In the genomic region with DNA sequence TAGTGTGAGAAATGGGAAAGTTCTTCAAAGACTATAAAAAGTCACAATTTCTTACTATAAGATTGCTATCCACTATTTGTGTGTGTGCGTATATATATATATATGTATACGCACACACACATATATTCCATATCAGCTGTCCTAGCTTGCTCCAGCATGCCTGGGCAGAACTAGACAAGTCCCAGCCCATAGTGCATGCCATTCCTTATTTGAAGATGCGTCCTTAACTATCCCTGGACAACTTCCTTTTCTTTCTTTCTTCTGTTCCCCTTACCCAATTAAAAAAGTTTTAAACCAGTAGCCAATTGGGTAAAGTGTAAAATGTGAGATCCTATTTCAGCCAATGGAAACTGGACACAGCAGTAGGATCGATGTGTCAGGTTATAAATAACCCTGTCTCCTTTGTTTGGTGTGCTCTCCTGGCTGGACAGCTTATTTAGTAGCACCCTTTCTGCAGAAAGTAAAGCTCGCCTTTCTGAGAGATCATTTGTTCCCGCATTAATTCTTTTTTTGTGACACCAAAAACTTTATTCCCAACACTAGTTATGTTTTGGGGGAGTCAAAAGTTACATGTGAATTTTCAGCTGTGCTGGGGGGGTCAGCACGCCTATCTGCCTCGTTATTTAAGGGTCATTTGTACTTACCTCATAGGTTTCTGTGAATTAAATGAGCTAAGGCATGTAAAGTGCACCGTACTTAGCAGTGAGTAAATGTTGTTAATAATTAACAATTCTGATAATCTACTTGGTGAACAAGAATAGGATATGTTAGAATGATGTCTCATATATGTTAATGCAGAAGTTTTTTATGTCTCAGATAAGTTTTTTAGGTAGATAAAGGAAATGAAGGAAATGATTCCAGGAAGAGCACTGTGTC, we compare ENCODE assay signal across 12 cellular contexts. TPM values are rescaled to one million over a fixed set of nuclear protein-coding genes. Genes with fewer than 3 reads are reported as not detected.
DNase-seq lines count a peak whose midpoint lies in the region; ATAC-seq, FAIRE-seq and TF ChIP-seq lines count a peak whose summit lies in the region.
"Had no signal": no experiment of that assay in that cellular context is flagged by ENCODE, and none has a peak within 500 bp of the region (broad histone marks: within the 10 kb centered on the region; RNA-seq: fewer than 3 reads in every experiment).

No MANE protein-coding gene starts in this region.

- peaks cover 55% of the 10 kb centered on the region for H3K4me1 ChIP-seq in A549
- peaks cover 55% of the 10 kb centered on the region for H3K4me1 ChIP-seq in vagina

- TF ChIP-seq EP300 in A549 (IDR thresholded peaks at IDR 0.05): no peak

- H3K27ac ChIP-seq in A549 (peak overlapping the region; percentile 42 to 73), vagina (no peak overlapping the region)

- intact Hi-C loops in vagina (cut with DNase I): no loop called here

- TF ChIP-seq CTCF in A549 (IDR thresholded peaks at IDR 0.05): no peak
- TF ChIP-seq CTCF in bronchial epithelial cell (IDR thresholded peaks at IDR 0.05; ENCODE audit: insufficient read depth, low read length, severe bottlenecking): no peak
- no peak for TF ChIP-seq CTCF in vagina (IDR thresholded peaks at IDR 0.05)

- FAIRE-seq in A549 (lab: Jason Lieb, UNC) (no peak), bronchial epithelial cell (lab: Jason Lieb, UNC) (no peak)

- H3K4me3 ChIP-seq in A549: 0 out of 3 replicates have a peak overlapping the region, but pooled peaks have one; percentile 18
- no peak overlapping the region for H3K4me3 ChIP-seq in bronchial epithelial cell (ENCODE audit: low read depth, low read length)
- no peak overlapping the region for H3K4me3 ChIP-seq in vagina

- CTCF ChIA-PET in A549 (lab: Yijun Ruan, JAX): interaction anchor here (1.1 kb wide), 1 partner anchor 156 kb away, joined by 3 read pairs; no protein-coding TSS in a partner anchor

- H3K27me3 ChIP-seq in bronchial epithelial cell (ENCODE audit: control insufficient read depth, insufficient read depth, low read length) (no peaks in the 10 kb centered on the region), vagina (no peaks in the 10 kb centered on the region)

- POLR2A ChIA-PET in A549 (lab: Yijun Ruan, JAX): interaction anchor here (0.9 kb wide), 1 partner anchor 41 kb away, joined by 3 read pairs; a partner anchor contains a TSS

- TF ChIP-seq POLR2A in A549 (IDR thresholded peaks at IDR 0.05; ENCODE audit: low read length) (no peak), vagina (IDR thresholded peaks at IDR 0.05) (no peak)

- DNase-seq in A549 (ENCODE audit: low read depth in 1 of 2, low spot score in 1 of 2): no peak
- peak; percentile 61 for DNase-seq in bronchial epithelial cell (ENCODE audit: low read depth)
- DNase-seq in NCI-H345 (lab: John Stamatoyannopoulos, UW): no peak
- DNase-seq in vagina (ENCODE audit: extremely low spot score in 2 of 2): no peak
- no peak for DNase-seq in AG08396 (ENCODE audit: low spot score)
- DNase-seq in NCI-H226: no peak
- DNase-seq: AML-193; NCI-H1105 treated with DMSO at 0.1 percent for 48 hours; NK-92 treated with Interleukin-12 subunit alpha and Interleukin-12 subunit beta, amount 100 ng/mL, for 24 hours; SW 1271 had no signal

- TF ChIP-seq RAD21 in A549 (conservative IDR thresholded peaks at IDR 0.05 in 1 of 2, IDR thresholded peaks at IDR 0.05 in 1 of 2): no peak

- H3K36me3 ChIP-seq in bronchial epithelial cell (ENCODE audit: control insufficient read depth, insufficient read depth, low read length) (no peaks in the 10 kb centered on the region), vagina (no peaks in the 10 kb centered on the region)

- 52% methylated on average over 9 of the region's 9 CpGs for whole genome bisulfite sequencing in A549 (ENCODE audit: missing lambda C conversion rate)

- peak overlapping the region; percentile 55 for H3K4me2 ChIP-seq in A549

- H3K9me3 ChIP-seq in A549: no peaks in the 10 kb centered on the region
- H3K9me3 ChIP-seq in vagina: no peaks in the 10 kb centered on the region

- ATAC-seq in A549 (peak in 1 of 2 experiments; percentile 57; a peak in 3 of 6 replicates), GM19023 (IDR thresholded peaks at IDR 0.05; ENCODE audit: unreplicated experiment) (peak; percentile 36), HG02938 (IDR thresholded peaks at IDR 0.05; ENCODE audit: unreplicated experiment) (peak; percentile 43)

TF ChIP-seq in A549, 52 proteins besides CTCF, POLR2A, EP300 and RAD21:
- no peak for TF ChIP-seq ZC3H11A (IDR thresholded peaks at IDR 0.05)

RNA-seq across cellular contexts. Expression of a gene that starts 40.9 kb away (rescaled TPM):
- polyA plus RNA-seq in A549 (2011; rRNA removed) (18.4 and 24.1 TPM in 2 replicates), A549 (2017; fragmentation: RNase III; extraction: RNeasy Plus Mini Kit Qiagen cat#74134 plus additional on column Dnase treatment) (8.5 to 9.3 TPM (median 9.0 TPM) in 3 replicates)
- 5.6 and 8.8 TPM in 2 replicates for polyA plus RNA-seq in A549 (2012; cell fraction: cytosol; rRNA removed)
- 9.4 and 10.3 TPM in 2 replicates for polyA plus RNA-seq in A549 (2012; cell fraction: nucleus; rRNA removed)
- 41.9 and 46.2 TPM in 2 replicates for polyA minus RNA-seq in A549 (2011; rRNA and poly(A)+ RNA removed)
- total RNA-seq in bronchial epithelial cell (11.1 and 24.6 TPM in 2 replicates), vagina (44.2 TPM)
